1 cellular context compared by ENCODE assay signal in genomic region chr2:178413472-178414265, GRCh38.
TF ChIP-seq lines count a peak whose summit lies in the region.

No MANE protein-coding gene starts in this region.

TF ChIP-seq in GM12878, 131 proteins besides CTCF, POLR2A, EP300 and RAD21 (continued from another document and continues in another):
- no peak for TF ChIP-seq TCF12 (IDR thresholded peaks at IDR 0.05; ENCODE audit: low read depth, low read length)
- TF ChIP-seq, protein P1, sequence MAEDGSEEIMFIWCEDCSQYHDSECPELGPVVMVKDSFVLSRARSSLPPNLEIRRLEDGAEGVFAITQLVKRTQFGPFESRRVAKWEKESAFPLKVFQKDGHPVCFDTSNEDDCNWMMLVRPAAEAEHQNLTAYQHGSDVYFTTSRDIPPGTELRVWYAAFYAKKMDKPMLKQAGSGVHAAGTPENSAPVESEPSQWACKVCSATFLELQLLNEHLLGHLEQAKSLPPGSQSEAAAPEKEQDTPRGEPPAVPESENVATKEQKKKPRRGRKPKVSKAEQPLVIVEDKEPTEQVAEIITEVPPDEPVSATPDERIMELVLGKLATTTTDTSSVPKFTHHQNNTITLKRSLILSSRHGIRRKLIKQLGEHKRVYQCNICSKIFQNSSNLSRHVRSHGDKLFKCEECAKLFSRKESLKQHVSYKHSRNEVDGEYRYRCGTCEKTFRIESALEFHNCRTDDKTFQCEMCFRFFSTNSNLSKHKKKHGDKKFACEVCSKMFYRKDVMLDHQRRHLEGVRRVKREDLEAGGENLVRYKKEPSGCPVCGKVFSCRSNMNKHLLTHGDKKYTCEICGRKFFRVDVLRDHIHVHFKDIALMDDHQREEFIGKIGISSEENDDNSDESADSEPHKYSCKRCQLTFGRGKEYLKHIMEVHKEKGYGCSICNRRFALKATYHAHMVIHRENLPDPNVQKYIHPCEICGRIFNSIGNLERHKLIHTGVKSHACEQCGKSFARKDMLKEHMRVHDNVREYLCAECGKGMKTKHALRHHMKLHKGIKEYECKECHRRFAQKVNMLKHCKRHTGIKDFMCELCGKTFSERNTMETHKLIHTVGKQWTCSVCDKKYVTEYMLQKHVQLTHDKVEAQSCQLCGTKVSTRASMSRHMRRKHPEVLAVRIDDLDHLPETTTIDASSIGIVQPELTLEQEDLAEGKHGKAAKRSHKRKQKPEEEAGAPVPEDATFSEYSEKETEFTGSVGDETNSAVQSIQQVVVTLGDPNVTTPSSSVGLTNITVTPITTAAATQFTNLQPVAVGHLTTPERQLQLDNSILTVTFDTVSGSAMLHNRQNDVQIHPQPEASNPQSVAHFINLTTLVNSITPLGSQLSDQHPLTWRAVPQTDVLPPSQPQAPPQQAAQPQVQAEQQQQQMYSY (CRISPR knock-in tag; IDR thresholded peaks at IDR 0.05) = no peak
- TF ChIP-seq, protein P2, sequence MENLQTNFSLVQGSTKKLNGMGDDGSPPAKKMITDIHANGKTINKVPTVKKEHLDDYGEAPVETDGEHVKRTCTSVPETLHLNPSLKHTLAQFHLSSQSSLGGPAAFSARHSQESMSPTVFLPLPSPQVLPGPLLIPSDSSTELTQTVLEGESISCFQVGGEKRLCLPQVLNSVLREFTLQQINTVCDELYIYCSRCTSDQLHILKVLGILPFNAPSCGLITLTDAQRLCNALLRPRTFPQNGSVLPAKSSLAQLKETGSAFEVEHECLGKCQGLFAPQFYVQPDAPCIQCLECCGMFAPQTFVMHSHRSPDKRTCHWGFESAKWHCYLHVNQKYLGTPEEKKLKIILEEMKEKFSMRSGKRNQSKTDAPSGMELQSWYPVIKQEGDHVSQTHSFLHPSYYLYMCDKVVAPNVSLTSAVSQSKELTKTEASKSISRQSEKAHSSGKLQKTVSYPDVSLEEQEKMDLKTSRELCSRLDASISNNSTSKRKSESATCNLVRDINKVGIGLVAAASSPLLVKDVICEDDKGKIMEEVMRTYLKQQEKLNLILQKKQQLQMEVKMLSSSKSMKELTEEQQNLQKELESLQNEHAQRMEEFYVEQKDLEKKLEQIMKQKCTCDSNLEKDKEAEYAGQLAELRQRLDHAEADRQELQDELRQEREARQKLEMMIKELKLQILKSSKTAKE (IDR thresholded peaks at IDR 0.05; ENCODE audit: low read depth, poor library complexity, severe bottlenecking) = no peak
- no peak for TF ChIP-seq RELA (IDR thresholded peaks at IDR 0.05; ENCODE audit: borderline replicate concordance, partially characterized antibody)
- TF ChIP-seq NR2F1 (conservative IDR thresholded peaks at IDR 0.05) = 0 out of 2 replicates have a peak, but pooled peaks have one; percentile 43
- TF ChIP-seq RB1 (IDR thresholded peaks at IDR 0.05; ENCODE audit: borderline replicate concordance) = no peak; the same call in 1 of the 2 replicates
- peak; percentile 47; the same call in 1 of the 2 replicates for TF ChIP-seq BCL11A (IDR thresholded peaks at IDR 0.05; ENCODE audit: low read depth, low read length)
- TF ChIP-seq HDGF (IDR thresholded peaks at IDR 0.05) = 0 out of 2 replicates have a peak, but pooled peaks have one; percentile 38
- no peak for TF ChIP-seq SMC3 (IDR thresholded peaks at IDR 0.05; ENCODE audit: borderline replicate concordance, low read length)
- TF ChIP-seq, protein P3, sequence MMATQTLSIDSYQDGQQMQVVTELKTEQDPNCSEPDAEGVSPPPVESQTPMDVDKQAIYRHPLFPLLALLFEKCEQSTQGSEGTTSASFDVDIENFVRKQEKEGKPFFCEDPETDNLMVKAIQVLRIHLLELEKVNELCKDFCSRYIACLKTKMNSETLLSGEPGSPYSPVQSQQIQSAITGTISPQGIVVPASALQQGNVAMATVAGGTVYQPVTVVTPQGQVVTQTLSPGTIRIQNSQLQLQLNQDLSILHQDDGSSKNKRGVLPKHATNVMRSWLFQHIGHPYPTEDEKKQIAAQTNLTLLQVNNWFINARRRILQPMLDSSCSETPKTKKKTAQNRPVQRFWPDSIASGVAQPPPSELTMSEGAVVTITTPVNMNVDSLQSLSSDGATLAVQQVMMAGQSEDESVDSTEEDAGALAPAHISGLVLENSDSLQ (IDR thresholded peaks at IDR 0.05) = no peak
- TF ChIP-seq, protein P4, sequence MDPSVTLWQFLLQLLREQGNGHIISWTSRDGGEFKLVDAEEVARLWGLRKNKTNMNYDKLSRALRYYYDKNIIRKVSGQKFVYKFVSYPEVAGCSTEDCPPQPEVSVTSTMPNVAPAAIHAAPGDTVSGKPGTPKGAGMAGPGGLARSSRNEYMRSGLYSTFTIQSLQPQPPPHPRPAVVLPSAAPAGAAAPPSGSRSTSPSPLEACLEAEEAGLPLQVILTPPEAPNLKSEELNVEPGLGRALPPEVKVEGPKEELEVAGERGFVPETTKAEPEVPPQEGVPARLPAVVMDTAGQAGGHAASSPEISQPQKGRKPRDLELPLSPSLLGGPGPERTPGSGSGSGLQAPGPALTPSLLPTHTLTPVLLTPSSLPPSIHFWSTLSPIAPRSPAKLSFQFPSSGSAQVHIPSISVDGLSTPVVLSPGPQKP (IDR thresholded peaks at IDR 0.05; ENCODE audit: low read depth, low read length) = no peak
- peak; percentile 17 for TF ChIP-seq MEF2B (IDR thresholded peaks at IDR 0.05; ENCODE audit: partially characterized antibody, poor library complexity, severe bottlenecking)
- TF ChIP-seq NKRF (conservative IDR thresholded peaks at IDR 0.05) = 0 out of 2 replicates have a peak, but pooled peaks have one; percentile 22
- TF ChIP-seq ZNF384 (IDR thresholded peaks at IDR 0.05; ENCODE audit: borderline replicate concordance, low read depth, low read length) = no peak
- TF ChIP-seq CREM (IDR thresholded peaks at IDR 0.05; ENCODE audit: low read depth) = peak; percentile 93
- TF ChIP-seq EED (IDR thresholded peaks at IDR 0.05; ENCODE audit: low read depth) = peak; percentile 27
- 0 out of 2 replicates have a peak, but pooled peaks have one; percentile 50 for TF ChIP-seq STAT1 (conservative IDR thresholded peaks at IDR 0.05)
- no peak for TF ChIP-seq CHD4 (IDR thresholded peaks at IDR 0.05)
- TF ChIP-seq PAX5 (IDR thresholded peaks at IDR 0.05; ENCODE audit: borderline replicate concordance, low read depth, low read length) = no peak
- TF ChIP-seq ESRRA (IDR thresholded peaks at IDR 0.05; ENCODE audit: low read length) = no peak
- TF ChIP-seq RAD51 (IDR thresholded peaks at IDR 0.05) = no peak
- no peak for TF ChIP-seq ZNF274 (IDR thresholded peaks at IDR 0.05; ENCODE audit: insufficient read depth, insufficient read length)
- no peak for TF ChIP-seq STAT3 (IDR thresholded peaks at IDR 0.05; ENCODE audit: low read depth, low read length)
- no peak for TF ChIP-seq WRNIP1 (IDR thresholded peaks at IDR 0.05; ENCODE audit: borderline replicate concordance, low read depth, low read length)
- TF ChIP-seq CBX3 (IDR thresholded peaks at IDR 0.05; ENCODE audit: borderline replicate concordance, low read depth) = no peak
- TF ChIP-seq BRCA1 (IDR thresholded peaks at IDR 0.05; ENCODE audit: low read depth, low read length) = no peak
- TF ChIP-seq ZNF207 (IDR thresholded peaks at IDR 0.05; ENCODE audit: borderline replicate concordance) = no peak
- TF ChIP-seq SPI1 (IDR thresholded peaks at IDR 0.05; ENCODE audit: borderline replicate concordance, insufficient read depth, low read depth, low read length) = no peak
- no peak; the same call in 1 of the 2 replicates for TF ChIP-seq MTA2 (IDR thresholded peaks at IDR 0.05; ENCODE audit: low read depth)
- no peak for TF ChIP-seq HDAC6 (IDR thresholded peaks at IDR 0.05; ENCODE audit: unreplicated experiment)
- TF ChIP-seq NR2C2 (IDR thresholded peaks at IDR 0.05; ENCODE audit: borderline replicate concordance, control insufficient read depth, insufficient read length, low read depth) = no peak
- no peak for TF ChIP-seq ZZZ3 (IDR thresholded peaks at IDR 0.05; ENCODE audit: control insufficient read depth, insufficient read length, low read depth)
- TF ChIP-seq IRF4 (IDR thresholded peaks at IDR 0.05; ENCODE audit: low read depth, low read length) = no peak
- no peak for TF ChIP-seq SP1 (IDR thresholded peaks at IDR 0.05; ENCODE audit: low read depth, low read length)
- no peak for TF ChIP-seq SIX5 (IDR thresholded peaks at IDR 0.05; ENCODE audit: low read depth, low read length, severe bottlenecking)
- no peak for TF ChIP-seq IRF3 (IDR thresholded peaks at IDR 0.05)
- TF ChIP-seq ATF7 (IDR thresholded peaks at IDR 0.05; ENCODE audit: low read depth) = peak; percentile 80
- no peak for TF ChIP-seq HCFC1 (IDR thresholded peaks at IDR 0.05; ENCODE audit: low read length)
- TF ChIP-seq RUNX3 (IDR thresholded peaks at IDR 0.05; ENCODE audit: low read length) = no peak; the same call in none of the 2 replicates
- TF ChIP-seq, protein P5, sequence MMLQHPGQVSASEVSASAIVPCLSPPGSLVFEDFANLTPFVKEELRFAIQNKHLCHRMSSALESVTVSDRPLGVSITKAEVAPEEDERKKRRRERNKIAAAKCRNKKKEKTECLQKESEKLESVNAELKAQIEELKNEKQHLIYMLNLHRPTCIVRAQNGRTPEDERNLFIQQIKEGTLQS (IDR thresholded peaks at IDR 0.05; ENCODE audit: borderline replicate concordance, extremely low read depth, low read depth, low read length) = no peak
- no peak for TF ChIP-seq BHLHE40 (IDR thresholded peaks at IDR 0.05; ENCODE audit: borderline replicate concordance in 1 of 2, low read depth in 2 of 2, low read length in 1 of 2)
- TF ChIP-seq ZBTB11 (CRISPR knock-in tag; IDR thresholded peaks at IDR 0.05) = no peak
- TF ChIP-seq RBBP5 (conservative IDR thresholded peaks at IDR 0.05) = 0 out of 2 replicates have a peak, but pooled peaks have one; percentile 59
- TF ChIP-seq HDAC2 (IDR thresholded peaks at IDR 0.05) = no peak
- TF ChIP-seq SRF (IDR thresholded peaks at IDR 0.05; ENCODE audit: low read depth in 2 of 2, low read length in 2 of 2) = no peak
- TF ChIP-seq, protein P6, sequence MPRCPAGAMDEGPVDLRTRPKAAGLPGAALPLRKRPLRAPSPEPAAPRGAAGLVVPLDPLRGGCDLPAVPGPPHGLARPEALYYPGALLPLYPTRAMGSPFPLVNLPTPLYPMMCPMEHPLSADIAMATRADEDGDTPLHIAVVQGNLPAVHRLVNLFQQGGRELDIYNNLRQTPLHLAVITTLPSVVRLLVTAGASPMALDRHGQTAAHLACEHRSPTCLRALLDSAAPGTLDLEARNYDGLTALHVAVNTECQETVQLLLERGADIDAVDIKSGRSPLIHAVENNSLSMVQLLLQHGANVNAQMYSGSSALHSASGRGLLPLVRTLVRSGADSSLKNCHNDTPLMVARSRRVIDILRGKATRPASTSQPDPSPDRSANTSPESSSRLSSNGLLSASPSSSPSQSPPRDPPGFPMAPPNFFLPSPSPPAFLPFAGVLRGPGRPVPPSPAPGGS (IDR thresholded peaks at IDR 0.05; ENCODE audit: borderline replicate concordance, insufficient read depth, low read depth, low read length, poor library complexity, severe bottlenecking) = no peak
- TF ChIP-seq POLR2AphosphoS2 (IDR thresholded peaks at IDR 0.05; ENCODE audit: low read depth, low read length) = no peak
- 0 out of 2 replicates have a peak, but pooled peaks have one; percentile 12 for TF ChIP-seq CHD2 (IDR thresholded peaks at IDR 0.05; ENCODE audit: borderline replicate concordance, low read depth, low read length)
- no peak for TF ChIP-seq CEBPB (IDR thresholded peaks at IDR 0.05; ENCODE audit: borderline replicate concordance in 1 of 2, low read depth in 2 of 2, low read length in 2 of 2)
- 0 out of 2 replicates have a peak, but pooled peaks have one; percentile 43 for TF ChIP-seq SMAD5 (IDR thresholded peaks at IDR 0.05; ENCODE audit: low read depth)
